1 cellular context compared by ENCODE assay signal in genomic region chr7:26348987-26349809, GRCh38.
TF ChIP-seq lines count a peak whose summit lies in the region.

No MANE protein-coding gene starts in this region.

TF ChIP-seq in HEK293, 187 proteins besides CTCF, POLR2A, EP300 and RAD21 (continued from another document):
- TF ChIP-seq PRDM6 (tag by site-specific recombination; IDR thresholded peaks at IDR 0.05) (peak; percentile 42; the same call in 1 of the 2 replicates), WT1 (tag by site-specific recombination; IDR thresholded peaks at IDR 0.05) (peak; percentile 96), RBAK (tag by site-specific recombination; IDR thresholded peaks at IDR 0.05) (no peak)
